Comparison of ENCODE assay signal across 1 cellular context in the genomic region with DNA sequence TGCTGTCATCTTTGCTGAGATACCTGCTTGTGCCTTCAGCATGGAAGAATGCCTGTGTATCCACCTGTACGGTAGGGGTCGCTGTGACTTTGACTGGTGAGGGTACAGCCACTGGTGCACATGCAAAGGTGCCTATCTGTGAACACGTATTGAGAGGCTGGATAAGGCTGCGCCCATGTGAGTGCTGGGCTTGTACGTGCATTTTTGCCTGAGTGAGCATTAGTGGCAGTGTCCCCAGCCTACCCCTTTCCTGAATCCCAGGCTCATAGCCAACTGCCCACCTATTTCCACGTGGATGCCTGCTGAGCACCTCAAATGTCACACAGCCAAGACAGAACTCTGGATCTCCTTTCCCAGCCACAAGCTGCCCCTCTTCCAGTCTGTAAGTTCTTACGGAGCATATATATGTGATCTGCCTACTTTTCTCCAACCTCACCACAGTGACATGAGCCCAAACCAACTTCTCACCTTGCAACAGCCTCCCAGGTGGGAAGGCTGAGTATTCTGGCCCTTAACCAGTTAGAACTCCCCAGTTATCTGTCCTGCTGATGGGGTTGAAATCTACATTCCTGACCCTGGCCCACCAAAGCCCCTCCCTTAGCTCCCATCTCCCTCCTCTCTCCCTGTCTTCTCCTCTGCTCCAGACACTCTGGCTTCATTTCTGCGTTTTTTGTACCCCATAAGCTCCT.
A peak's percentile ranks its signal among the peaks of the same experiment; 100 is the strongest.
TF ChIP-seq lines count a peak whose summit lies in the region.

No MANE protein-coding gene starts in this region.

TF ChIP-seq in HepG2, 621 proteins besides CTCF, POLR2A, EP300 and RAD21 (continued from another document and continues in another):
- TF ChIP-seq, protein P1, sequence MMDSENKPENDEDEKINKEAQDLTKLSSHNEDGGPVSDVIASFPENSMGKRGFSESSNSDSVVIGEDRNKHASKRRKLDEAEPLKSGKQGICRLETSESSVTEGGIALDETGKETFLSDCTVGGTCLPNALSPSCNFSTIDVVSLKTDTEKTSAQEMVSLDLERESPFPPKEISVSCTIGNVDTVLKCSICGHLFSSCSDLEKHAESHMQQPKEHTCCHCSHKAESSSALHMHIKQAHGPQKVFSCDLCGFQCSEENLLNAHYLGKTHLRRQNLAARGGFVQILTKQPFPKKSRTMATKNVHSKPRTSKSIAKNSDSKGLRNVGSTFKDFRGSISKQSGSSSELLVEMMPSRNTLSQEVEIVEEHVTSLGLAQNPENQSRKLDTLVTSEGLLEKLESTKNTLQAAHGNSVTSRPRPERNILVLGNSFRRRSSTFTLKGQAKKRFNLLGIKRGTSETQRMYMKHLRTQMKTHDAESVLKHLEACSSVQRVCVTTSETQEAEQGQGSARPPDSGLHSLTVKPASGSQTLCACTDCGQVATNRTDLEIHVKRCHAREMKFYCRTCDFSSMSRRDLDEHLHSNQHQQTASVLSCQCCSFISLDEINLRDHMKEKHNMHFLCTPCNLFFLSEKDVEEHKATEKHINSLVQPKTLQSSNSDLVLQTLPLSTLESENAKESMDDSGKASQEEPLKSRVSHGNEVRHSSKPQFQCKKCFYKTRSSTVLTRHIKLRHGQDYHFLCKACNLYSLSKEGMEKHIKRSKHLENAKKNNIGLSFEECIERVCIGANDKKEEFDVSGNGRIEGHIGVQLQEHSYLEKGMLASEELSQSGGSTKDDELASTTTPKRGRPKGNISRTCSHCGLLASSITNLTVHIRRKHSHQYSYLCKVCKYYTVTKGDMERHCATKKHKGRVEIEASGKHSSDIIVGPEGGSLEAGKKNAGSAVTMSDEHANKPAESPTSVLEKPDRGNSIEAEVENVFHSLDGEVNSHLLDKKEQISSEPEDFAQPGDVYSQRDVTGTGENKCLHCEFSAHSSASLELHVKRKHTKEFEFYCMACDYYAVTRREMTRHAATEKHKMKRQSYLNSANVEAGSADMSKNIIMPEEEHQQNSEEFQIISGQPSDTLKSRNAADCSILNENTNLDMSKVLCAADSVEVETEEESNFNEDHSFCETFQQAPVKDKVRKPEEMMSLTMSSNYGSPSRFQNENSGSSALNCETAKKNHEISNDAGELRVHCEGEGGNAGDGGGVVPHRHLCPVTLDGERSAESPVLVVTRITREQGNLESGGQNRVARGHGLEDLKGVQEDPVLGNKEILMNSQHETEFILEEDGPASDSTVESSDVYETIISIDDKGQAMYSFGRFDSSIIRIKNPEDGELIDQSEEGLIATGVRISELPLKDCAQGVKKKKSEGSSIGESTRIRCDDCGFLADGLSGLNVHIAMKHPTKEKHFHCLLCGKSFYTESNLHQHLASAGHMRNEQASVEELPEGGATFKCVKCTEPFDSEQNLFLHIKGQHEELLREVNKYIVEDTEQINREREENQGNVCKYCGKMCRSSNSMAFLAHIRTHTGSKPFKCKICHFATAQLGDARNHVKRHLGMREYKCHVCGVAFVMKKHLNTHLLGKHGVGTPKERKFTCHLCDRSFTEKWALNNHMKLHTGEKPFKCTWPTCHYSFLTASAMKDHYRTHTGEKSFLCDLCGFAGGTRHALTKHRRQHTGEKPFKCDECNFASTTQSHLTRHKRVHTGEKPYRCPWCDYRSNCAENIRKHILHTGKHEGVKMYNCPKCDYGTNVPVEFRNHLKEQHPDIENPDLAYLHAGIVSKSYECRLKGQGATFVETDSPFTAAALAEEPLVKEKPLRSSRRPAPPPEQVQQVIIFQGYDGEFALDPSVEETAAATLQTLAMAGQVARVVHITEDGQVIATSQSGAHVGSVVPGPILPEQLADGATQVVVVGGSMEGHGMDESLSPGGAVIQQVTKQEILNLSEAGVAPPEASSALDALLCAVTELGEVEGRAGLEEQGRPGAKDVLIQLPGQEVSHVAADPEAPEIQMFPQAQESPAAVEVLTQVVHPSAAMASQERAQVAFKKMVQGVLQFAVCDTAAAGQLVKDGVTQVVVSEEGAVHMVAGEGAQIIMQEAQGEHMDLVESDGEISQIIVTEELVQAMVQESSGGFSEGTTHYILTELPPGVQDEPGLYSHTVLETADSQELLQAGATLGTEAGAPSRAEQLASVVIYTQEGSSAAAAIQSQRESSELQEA (CRISPR knock-in tag; IDR thresholded peaks at IDR 0.05; ENCODE audit: not compliant biosample characterization), result no peak
- TF ChIP-seq CBX5 (CRISPR knock-in tag; IDR thresholded peaks at IDR 0.05; ENCODE audit: borderline replicate concordance), result peak; percentile 67; the same call in 1 of the 2 replicates
- TF ChIP-seq, protein P2, sequence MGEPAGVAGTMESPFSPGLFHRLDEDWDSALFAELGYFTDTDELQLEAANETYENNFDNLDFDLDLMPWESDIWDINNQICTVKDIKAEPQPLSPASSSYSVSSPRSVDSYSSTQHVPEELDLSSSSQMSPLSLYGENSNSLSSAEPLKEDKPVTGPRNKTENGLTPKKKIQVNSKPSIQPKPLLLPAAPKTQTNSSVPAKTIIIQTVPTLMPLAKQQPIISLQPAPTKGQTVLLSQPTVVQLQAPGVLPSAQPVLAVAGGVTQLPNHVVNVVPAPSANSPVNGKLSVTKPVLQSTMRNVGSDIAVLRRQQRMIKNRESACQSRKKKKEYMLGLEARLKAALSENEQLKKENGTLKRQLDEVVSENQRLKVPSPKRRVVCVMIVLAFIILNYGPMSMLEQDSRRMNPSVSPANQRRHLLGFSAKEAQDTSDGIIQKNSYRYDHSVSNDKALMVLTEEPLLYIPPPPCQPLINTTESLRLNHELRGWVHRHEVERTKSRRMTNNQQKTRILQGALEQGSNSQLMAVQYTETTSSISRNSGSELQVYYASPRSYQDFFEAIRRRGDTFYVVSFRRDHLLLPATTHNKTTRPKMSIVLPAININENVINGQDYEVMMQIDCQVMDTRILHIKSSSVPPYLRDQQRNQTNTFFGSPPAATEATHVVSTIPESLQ (CRISPR knock-in tag; conservative IDR thresholded peaks at IDR 0.05), result no peak
- TF ChIP-seq, protein P3, sequence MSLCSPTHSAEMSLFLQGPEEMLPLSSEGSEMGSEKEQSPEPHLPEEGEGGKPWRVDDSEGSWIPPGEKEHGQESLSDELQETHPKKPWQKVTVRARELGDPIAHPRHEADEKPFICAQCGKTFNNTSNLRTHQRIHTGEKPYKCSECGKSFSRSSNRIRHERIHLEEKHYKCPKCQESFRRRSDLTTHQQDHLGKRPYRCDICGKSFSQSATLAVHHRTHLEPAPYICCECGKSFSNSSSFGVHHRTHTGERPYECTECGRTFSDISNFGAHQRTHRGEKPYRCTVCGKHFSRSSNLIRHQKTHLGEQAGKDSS (CRISPR knock-in tag; IDR thresholded peaks at IDR 0.05; ENCODE audit: borderline replicate concordance, low read depth), result peak; percentile 96
- TF ChIP-seq, protein P4, sequence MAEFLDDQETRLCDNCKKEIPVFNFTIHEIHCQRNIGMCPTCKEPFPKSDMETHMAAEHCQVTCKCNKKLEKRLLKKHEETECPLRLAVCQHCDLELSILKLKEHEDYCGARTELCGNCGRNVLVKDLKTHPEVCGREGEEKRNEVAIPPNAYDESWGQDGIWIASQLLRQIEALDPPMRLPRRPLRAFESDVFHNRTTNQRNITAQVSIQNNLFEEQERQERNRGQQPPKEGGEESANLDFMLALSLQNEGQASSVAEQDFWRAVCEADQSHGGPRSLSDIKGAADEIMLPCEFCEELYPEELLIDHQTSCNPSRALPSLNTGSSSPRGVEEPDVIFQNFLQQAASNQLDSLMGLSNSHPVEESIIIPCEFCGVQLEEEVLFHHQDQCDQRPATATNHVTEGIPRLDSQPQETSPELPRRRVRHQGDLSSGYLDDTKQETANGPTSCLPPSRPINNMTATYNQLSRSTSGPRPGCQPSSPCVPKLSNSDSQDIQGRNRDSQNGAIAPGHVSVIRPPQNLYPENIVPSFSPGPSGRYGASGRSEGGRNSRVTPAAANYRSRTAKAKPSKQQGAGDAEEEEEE (CRISPR knock-in tag; IDR thresholded peaks at IDR 0.05; ENCODE audit: borderline replicate concordance), result peak; percentile 93; the same call in 1 of the 2 replicates
- TF ChIP-seq SMAD3 (CRISPR knock-in tag; IDR thresholded peaks at IDR 0.05), result peak; percentile 60; the same call in 1 of the 2 replicates
- TF ChIP-seq, protein P5, sequence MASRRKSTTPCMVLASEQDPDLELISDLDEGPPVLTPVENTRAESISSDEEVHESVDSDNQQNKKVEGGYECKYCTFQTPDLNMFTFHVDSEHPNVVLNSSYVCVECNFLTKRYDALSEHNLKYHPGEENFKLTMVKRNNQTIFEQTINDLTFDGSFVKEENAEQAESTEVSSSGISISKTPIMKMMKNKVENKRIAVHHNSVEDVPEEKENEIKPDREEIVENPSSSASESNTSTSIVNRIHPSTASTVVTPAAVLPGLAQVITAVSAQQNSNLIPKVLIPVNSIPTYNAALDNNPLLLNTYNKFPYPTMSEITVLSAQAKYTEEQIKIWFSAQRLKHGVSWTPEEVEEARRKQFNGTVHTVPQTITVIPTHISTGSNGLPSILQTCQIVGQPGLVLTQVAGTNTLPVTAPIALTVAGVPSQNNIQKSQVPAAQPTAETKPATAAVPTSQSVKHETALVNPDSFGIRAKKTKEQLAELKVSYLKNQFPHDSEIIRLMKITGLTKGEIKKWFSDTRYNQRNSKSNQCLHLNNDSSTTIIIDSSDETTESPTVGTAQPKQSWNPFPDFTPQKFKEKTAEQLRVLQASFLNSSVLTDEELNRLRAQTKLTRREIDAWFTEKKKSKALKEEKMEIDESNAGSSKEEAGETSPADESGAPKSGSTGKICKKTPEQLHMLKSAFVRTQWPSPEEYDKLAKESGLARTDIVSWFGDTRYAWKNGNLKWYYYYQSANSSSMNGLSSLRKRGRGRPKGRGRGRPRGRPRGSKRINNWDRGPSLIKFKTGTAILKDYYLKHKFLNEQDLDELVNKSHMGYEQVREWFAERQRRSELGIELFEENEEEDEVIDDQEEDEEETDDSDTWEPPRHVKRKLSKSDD (CRISPR knock-in tag; IDR thresholded peaks at IDR 0.05; ENCODE audit: low read depth), result no peak
- no peak for TF ChIP-seq ZNF496 (CRISPR knock-in tag; IDR thresholded peaks at IDR 0.05; ENCODE audit: insufficient replicate concordance)
- TF ChIP-seq, protein P6, sequence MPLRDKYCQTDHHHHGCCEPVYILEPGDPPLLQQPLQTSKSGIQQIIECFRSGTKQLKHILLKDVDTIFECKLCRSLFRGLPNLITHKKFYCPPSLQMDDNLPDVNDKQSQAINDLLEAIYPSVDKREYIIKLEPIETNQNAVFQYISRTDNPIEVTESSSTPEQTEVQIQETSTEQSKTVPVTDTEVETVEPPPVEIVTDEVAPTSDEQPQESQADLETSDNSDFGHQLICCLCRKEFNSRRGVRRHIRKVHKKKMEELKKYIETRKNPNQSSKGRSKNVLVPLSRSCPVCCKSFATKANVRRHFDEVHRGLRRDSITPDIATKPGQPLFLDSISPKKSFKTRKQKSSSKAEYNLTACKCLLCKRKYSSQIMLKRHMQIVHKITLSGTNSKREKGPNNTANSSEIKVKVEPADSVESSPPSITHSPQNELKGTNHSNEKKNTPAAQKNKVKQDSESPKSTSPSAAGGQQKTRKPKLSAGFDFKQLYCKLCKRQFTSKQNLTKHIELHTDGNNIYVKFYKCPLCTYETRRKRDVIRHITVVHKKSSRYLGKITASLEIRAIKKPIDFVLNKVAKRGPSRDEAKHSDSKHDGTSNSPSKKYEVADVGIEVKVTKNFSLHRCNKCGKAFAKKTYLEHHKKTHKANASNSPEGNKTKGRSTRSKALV (CRISPR knock-in tag; IDR thresholded peaks at IDR 0.05), result no peak
- no peak for TF ChIP-seq TAF15 (IDR thresholded peaks at IDR 0.05; ENCODE audit: low read depth, low read length, poor library complexity, severe bottlenecking)
- peak; percentile 28 for TF ChIP-seq YY1 (IDR thresholded peaks at IDR 0.05; ENCODE audit: insufficient read depth, insufficient replicate concordance, low read depth, low read length)
- TF ChIP-seq ZNF773 (CRISPR knock-in tag; IDR thresholded peaks at IDR 0.05; ENCODE audit: borderline replicate concordance), result no peak
- TF ChIP-seq ZSCAN29 (CRISPR knock-in tag; conservative IDR thresholded peaks at IDR 0.05), result no peak
- TF ChIP-seq, protein P7, sequence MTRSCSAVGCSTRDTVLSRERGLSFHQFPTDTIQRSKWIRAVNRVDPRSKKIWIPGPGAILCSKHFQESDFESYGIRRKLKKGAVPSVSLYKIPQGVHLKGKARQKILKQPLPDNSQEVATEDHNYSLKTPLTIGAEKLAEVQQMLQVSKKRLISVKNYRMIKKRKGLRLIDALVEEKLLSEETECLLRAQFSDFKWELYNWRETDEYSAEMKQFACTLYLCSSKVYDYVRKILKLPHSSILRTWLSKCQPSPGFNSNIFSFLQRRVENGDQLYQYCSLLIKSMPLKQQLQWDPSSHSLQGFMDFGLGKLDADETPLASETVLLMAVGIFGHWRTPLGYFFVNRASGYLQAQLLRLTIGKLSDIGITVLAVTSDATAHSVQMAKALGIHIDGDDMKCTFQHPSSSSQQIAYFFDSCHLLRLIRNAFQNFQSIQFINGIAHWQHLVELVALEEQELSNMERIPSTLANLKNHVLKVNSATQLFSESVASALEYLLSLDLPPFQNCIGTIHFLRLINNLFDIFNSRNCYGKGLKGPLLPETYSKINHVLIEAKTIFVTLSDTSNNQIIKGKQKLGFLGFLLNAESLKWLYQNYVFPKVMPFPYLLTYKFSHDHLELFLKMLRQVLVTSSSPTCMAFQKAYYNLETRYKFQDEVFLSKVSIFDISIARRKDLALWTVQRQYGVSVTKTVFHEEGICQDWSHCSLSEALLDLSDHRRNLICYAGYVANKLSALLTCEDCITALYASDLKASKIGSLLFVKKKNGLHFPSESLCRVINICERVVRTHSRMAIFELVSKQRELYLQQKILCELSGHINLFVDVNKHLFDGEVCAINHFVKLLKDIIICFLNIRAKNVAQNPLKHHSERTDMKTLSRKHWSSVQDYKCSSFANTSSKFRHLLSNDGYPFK (CRISPR knock-in tag; IDR thresholded peaks at IDR 0.05; ENCODE audit: borderline replicate concordance), result no peak
- TF ChIP-seq, protein P8, sequence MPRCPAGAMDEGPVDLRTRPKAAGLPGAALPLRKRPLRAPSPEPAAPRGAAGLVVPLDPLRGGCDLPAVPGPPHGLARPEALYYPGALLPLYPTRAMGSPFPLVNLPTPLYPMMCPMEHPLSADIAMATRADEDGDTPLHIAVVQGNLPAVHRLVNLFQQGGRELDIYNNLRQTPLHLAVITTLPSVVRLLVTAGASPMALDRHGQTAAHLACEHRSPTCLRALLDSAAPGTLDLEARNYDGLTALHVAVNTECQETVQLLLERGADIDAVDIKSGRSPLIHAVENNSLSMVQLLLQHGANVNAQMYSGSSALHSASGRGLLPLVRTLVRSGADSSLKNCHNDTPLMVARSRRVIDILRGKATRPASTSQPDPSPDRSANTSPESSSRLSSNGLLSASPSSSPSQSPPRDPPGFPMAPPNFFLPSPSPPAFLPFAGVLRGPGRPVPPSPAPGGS (CRISPR knock-in tag; IDR thresholded peaks at IDR 0.05), result no peak
- TF ChIP-seq FOXA3 (CRISPR knock-in tag; IDR thresholded peaks at IDR 0.05), result peak; percentile 65
- no peak for TF ChIP-seq ZNF883 (CRISPR knock-in tag; IDR thresholded peaks at IDR 0.05; ENCODE audit: not compliant biosample characterization)
- peak; percentile 94 for TF ChIP-seq CBX1 (IDR thresholded peaks at IDR 0.05; ENCODE audit: low read depth)
- TF ChIP-seq POLR2AphosphoS2 (IDR thresholded peaks at IDR 0.05; ENCODE audit: low read depth, low read length), result no peak
- no peak for TF ChIP-seq EZH2 (conservative IDR thresholded peaks at IDR 0.05; ENCODE audit: low read depth, low read length)
- TF ChIP-seq, protein P9, sequence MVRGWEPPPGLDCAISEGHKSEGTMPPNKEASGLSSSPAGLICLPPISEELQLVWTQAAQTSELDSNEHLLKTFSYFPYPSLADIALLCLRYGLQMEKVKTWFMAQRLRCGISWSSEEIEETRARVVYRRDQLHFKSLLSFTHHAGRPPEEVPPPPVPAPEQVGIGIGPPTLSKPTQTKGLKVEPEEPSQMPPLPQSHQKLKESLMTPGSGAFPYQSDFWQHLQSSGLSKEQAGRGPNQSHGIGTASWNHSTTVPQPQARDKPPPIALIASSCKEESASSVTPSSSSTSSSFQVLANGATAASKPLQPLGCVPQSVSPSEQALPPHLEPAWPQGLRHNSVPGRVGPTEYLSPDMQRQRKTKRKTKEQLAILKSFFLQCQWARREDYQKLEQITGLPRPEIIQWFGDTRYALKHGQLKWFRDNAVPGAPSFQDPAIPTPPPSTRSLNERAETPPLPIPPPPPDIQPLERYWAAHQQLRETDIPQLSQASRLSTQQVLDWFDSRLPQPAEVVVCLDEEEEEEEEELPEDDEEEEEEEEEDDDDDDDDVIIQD (CRISPR knock-in tag; IDR thresholded peaks at IDR 0.05; ENCODE audit: low read depth), result peak; percentile 82; the same call in 1 of the 2 replicates
- peak; percentile 13; the same call in 1 of the 2 replicates for TF ChIP-seq JUN (CRISPR knock-in tag; IDR thresholded peaks at IDR 0.05)
